Comparison of ENCODE assay signal across 1 cellular context in the genomic region with DNA sequence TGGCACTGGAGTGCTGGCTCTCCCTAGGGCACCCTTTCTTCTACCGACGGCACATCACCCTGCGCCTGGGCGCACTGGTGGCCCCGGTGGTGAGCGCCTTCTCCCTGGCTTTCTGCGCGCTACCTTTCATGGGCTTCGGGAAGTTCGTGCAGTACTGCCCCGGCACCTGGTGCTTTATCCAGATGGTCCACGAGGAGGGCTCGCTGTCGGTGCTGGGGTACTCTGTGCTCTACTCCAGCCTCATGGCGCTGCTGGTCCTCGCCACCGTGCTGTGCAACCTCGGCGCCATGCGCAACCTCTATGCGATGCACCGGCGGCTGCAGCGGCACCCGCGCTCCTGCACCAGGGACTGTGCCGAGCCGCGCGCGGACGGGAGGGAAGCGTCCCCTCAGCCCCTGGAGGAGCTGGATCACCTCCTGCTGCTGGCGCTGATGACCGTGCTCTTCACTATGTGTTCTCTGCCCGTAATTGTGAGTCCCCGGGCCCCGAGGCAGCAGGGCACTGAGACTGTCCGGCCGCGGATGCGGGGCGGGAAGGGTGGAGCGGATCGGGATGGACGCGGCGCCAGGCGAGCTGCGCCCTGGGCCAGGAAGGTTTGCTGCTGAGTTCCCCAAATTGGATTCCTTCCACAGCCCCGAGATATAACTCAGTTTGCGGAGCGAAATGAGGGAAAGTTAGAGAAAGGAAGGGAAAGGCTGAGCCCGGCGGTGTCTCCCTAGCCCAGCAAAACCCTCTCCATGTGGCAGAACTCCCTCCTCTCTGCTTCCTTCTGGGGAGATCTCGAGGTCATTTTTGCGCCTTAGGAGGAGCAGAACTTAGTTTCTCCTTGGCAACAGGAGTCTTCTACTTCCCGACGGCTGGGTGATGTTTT.
TF ChIP-seq lines count a peak whose summit lies in the region.

No MANE protein-coding gene starts in this region.

TF ChIP-seq in SK-N-SH treated with all-trans-retinoic acid at 6 μM for 48 hours, 23 proteins besides CTCF, POLR2A, EP300 and RAD21 (continued from another document):
- TF ChIP-seq, protein P1, sequence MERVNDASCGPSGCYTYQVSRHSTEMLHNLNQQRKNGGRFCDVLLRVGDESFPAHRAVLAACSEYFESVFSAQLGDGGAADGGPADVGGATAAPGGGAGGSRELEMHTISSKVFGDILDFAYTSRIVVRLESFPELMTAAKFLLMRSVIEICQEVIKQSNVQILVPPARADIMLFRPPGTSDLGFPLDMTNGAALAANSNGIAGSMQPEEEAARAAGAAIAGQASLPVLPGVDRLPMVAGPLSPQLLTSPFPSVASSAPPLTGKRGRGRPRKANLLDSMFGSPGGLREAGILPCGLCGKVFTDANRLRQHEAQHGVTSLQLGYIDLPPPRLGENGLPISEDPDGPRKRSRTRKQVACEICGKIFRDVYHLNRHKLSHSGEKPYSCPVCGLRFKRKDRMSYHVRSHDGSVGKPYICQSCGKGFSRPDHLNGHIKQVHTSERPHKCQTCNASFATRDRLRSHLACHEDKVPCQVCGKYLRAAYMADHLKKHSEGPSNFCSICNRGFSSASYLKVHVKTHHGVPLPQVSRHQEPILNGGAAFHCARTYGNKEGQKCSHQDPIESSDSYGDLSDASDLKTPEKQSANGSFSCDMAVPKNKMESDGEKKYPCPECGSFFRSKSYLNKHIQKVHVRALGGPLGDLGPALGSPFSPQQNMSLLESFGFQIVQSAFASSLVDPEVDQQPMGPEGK (CRISPR knock-in tag; IDR thresholded peaks at IDR 0.05; ENCODE audit: borderline replicate concordance) = no peak
- no peak for TF ChIP-seq TOX (CRISPR knock-in tag; IDR thresholded peaks at IDR 0.05; ENCODE audit: borderline replicate concordance)
TF ChIP-seq in SK-N-SH treated with all-trans-retinoic acid at 6 μM for 48 hours: peak in this region for 0.
